8 cellular contexts compared by ENCODE assay signal in the genomic region with DNA sequence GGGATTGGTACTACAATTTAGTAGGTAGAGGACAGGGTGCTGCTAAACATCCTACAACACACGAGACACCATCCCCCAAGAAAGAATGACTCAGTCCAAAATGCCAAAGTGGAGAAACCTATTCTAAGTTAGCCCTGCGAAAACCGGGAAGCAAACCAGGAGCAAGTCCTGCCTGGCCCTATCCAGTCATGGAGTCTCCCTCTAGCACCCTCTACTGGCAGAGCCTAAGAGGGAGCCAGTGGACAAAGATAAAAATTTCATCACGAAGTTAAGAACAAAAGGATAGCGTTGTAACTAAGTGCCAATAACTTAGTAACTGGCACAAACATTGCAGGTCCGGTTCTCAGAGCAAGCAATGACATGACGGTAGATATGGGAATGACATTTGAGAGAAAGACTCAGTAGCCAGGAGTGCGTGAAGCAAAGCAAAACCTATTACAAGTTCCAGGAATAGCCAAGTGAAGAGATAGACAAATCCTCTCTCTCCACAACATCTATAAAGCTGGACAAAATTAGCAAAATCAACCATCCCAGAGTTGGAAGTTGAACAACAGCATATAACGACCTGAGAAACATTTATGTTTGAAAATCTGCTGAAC.
DNase-seq lines count a peak whose midpoint lies in the region; ATAC-seq lines count a peak whose summit lies in the region.

No MANE protein-coding gene starts in this region.

- DNase-seq in Daoy (ENCODE audit: low read depth) (peak; percentile 61), NCI-H748 (lab: John Stamatoyannopoulos, UW; ENCODE audit: unreplicated experiment) (peak; percentile 63), T47D (ENCODE audit: low read depth in 1 of 2, low spot score in 1 of 2) (peak; percentile 4 to 67), islet precursor cell (peak; percentile 80), superior temporal gyrus (ENCODE audit: extremely low spot score) (peak; percentile 83)

- ATAC-seq in HG02981 (IDR thresholded peaks at IDR 0.05; ENCODE audit: unreplicated experiment) = peak; percentile 60
- ATAC-seq in GM21447 (IDR thresholded peaks at IDR 0.05; ENCODE audit: unreplicated experiment) = no peak
- no peak for ATAC-seq in HG02623 (IDR thresholded peaks at IDR 0.05; ENCODE audit: unreplicated experiment)

- in situ Hi-C loops in T47D (cut with HindIII; ENCODE audit: low pct_unique_long_range_greater_than_20kb, low sequenced_read_pairs) = no loop called here
